ENCODE assay signal across 24 cellular contexts in genomic region chr4:58061967-58062366, GRCh38.
DNase-seq lines count a peak whose midpoint lies in the region; ATAC-seq and TF ChIP-seq lines count a peak whose summit lies in the region.
"Had no signal": no experiment of that assay in that cellular context is flagged by ENCODE, and none has a peak within 500 bp of the region (broad histone marks: within the 10 kb centered on the region; RNA-seq: fewer than 3 reads in every experiment).

No MANE protein-coding gene starts in this region.

- no peaks in the 10 kb centered on the region for H3K9me3 Mint-ChIP-seq in Caco-2 (ENCODE audit: unreplicated experiment)

- no peaks in the 10 kb centered on the region for H3K36me3 ChIP-seq in Caco-2 (ENCODE audit: control insufficient read depth, insufficient read depth, low read length)
- no peaks in the 10 kb centered on the region for H3K36me3 ChIP-seq in uterus
- H3K36me3 ChIP-seq: lower lobe of right lung had no signal

- H3K4me3 Mint-ChIP-seq in Caco-2 (ENCODE audit: unreplicated experiment): no peak overlapping the region
- H3K4me3 Mint-ChIP-seq: activated CD4-positive, alpha-beta T cell treated with anti-CD3 and anti-CD28 coated beads, Interleukin-2, amount 10 ng/mL, durations not matched to agents 7 days and 5 days; B cell; naive B cell had no signal

- ATAC-seq in GM21381 (IDR thresholded peaks at IDR 0.05; ENCODE audit: unreplicated experiment): no peak
- ATAC-seq: HCT116, lower lobe of right lung had no signal

- no peaks in the 10 kb centered on the region for H3K9me3 ChIP-seq in Caco-2
- H3K9me3 ChIP-seq in uterus: no peaks in the 10 kb centered on the region
- H3K9me3 ChIP-seq: lower lobe of right lung had no signal

- H3K4me3 ChIP-seq in Caco-2 (ENCODE audit: low read depth, low read length): no peak overlapping the region
- no peak overlapping the region for H3K4me3 ChIP-seq in uterus
- H3K4me3 ChIP-seq: lower lobe of right lung, SK-N-MC, skin epidermis had no signal

- TF ChIP-seq POLR2A in uterus (IDR thresholded peaks at IDR 0.05): no peak

- CTCF ChIA-PET in Caco-2 (lab: Charles Lee): no interaction called here

- no peaks in the 10 kb centered on the region for H3K27me3 Mint-ChIP-seq in Caco-2 (ENCODE audit: insufficient read depth, unreplicated experiment)
- H3K27me3 Mint-ChIP-seq: activated CD4-positive, alpha-beta T cell treated with anti-CD3 and anti-CD28 coated beads, Interleukin-2, amount 10 ng/mL, durations not matched to agents 7 days and 5 days; B cell; naive B cell had no signal

- H3K36me3 Mint-ChIP-seq in Caco-2 (ENCODE audit: insufficient read depth, unreplicated experiment): no peaks in the 10 kb centered on the region
- H3K36me3 Mint-ChIP-seq: naive B cell had no signal

- TF ChIP-seq EP300 in Ishikawa (IDR thresholded peaks at IDR 0.05; ENCODE audit: borderline replicate concordance): no peak

- no TSS peak for BruUV-seq in Caco-2 (replicated peaks; lab: Mats Ljungman, UMichigan)

- peak overlapping the region; percentile 25 for H3K27ac Mint-ChIP-seq in Caco-2 (ENCODE audit: unreplicated experiment)
- H3K27ac Mint-ChIP-seq: activated CD4-positive, alpha-beta T cell treated with anti-CD3 and anti-CD28 coated beads, Interleukin-2, amount 10 ng/mL, durations not matched to agents 7 days and 5 days; B cell had no signal

- intact Hi-C loops in Caco-2 (cut with micrococcal nuclease; ENCODE audit: unreplicated experiment): loop anchor here (1.0 to 5.0 kb wide), 3 partner anchors 620 to 900 kb away; no protein-coding TSS in a partner anchor
- intact Hi-C loops in uterus (cut with DNase I; ENCODE audit: low total_unique reads): no loop called here

- DNase-seq in Caco-2 (no peak), SK-MEL-5 (ENCODE audit: low read depth, low spot score) (peak; percentile 6), iPS-NIHi7 (ENCODE audit: extremely low spot score) (peak; percentile 41), GM13977 (ENCODE audit: low spot score) (no peak), uterus (no peak)
- DNase-seq: activated CD4-positive, alpha-beta T cell treated with anti-CD3 and anti-CD28 coated beads, Interleukin-2, amount 10 ng/mL, durations not matched to agents 7 days and 5 days; activated CD8-positive, alpha-beta memory T cell treated with anti-CD3 and anti-CD28 coated beads, Interleukin-2, amount 50 U/mL, for 48 hours; activated gamma-delta T cell; amniotic stem cell; caudate nucleus; DMS153; effector memory CD4-positive, alpha-beta T cell; lower lobe of right lung; naive B cell; NCI-H510A treated with DMSO at 0.1 percent for 48 hours; stimulated activated CD4-positive, alpha-beta T cell treated with anti-CD3 and anti-CD28 coated beads, Interleukin-4, amount 100 ng/mL, for 4 hours; stimulated activated CD8-positive, alpha-beta memory T cell treated with anti-CD3 and anti-CD28 coated beads, Interleukin-4, amount 100 ng/mL, for 48 hours had no signal

- in situ Hi-C loops in SK-MEL-5 (cut with HindIII; ENCODE audit: low pct_unique_long_range_greater_than_20kb, low sequenced_read_pairs): no loop called here
- in situ Hi-C loops in GM13977 (cut with MboI; ENCODE audit: low pct_unique_long_range_greater_than_20kb, low sequenced_read_pairs, unreplicated experiment): no loop called here

- no peaks in the 10 kb centered on the region for H3K27me3 ChIP-seq in Caco-2 (replicated peaks; ENCODE audit: control insufficient read depth, insufficient read depth, low read length)
- no peaks in the 10 kb centered on the region for H3K27me3 ChIP-seq in uterus

- H3K4me1 ChIP-seq in Caco-2: no peaks in the 10 kb centered on the region
- H3K4me1 ChIP-seq in uterus: no peaks in the 10 kb centered on the region
- H3K4me1 ChIP-seq: lower lobe of right lung, parathyroid adenoma had no signal

- H3K4me1 Mint-ChIP-seq in Caco-2 (ENCODE audit: low read depth, unreplicated experiment): no peaks in the 10 kb centered on the region
- H3K4me1 Mint-ChIP-seq: activated CD4-positive, alpha-beta T cell treated with anti-CD3 and anti-CD28 coated beads, Interleukin-2, amount 10 ng/mL, durations not matched to agents 7 days and 5 days; B cell; naive B cell had no signal

- POLR2A ChIA-PET in Caco-2 (lab: Charles Lee): no interaction called here

- H3K27ac ChIP-seq in uterus: no peak overlapping the region
- H3K27ac ChIP-seq: lower lobe of right lung, parathyroid adenoma, SK-N-MC, skin epidermis had no signal

- TF ChIP-seq RAD21 in Ishikawa (IDR thresholded peaks at IDR 0.05; ENCODE audit: low read depth): peak; percentile 31; the same call in 1 of the 2 replicates

- no peak for TF ChIP-seq CTCF in Caco-2 (IDR thresholded peaks at IDR 0.05; ENCODE audit: insufficient read depth in 1 of 2, low read depth in 1 of 2, low read length in 1 of 2, severe bottlenecking in 1 of 2, unreplicated experiment in 1 of 2)
- TF ChIP-seq CTCF in GM13977 (IDR thresholded peaks at IDR 0.05; ENCODE audit: extremely low read depth, insufficient read depth, missing control alignments): no peak
- no peak for TF ChIP-seq CTCF in uterus (IDR thresholded peaks at IDR 0.05)

TF ChIP-seq in Ishikawa, 13 proteins besides CTCF, POLR2A, EP300 and RAD21:
- TF ChIP-seq FOXM1 (IDR thresholded peaks at IDR 0.05; ENCODE audit: borderline replicate concordance, low read depth): no peak
- TF ChIP-seq TAF1 (IDR thresholded peaks at IDR 0.05; ENCODE audit: low read depth): no peak
- TF ChIP-seq, protein P1, sequence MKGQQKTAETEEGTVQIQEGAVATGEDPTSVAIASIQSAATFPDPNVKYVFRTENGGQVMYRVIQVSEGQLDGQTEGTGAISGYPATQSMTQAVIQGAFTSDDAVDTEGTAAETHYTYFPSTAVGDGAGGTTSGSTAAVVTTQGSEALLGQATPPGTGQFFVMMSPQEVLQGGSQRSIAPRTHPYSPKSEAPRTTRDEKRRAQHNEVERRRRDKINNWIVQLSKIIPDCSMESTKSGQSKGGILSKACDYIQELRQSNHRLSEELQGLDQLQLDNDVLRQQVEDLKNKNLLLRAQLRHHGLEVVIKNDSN (IDR thresholded peaks at IDR 0.05): no peak
- no peak for TF ChIP-seq TCF12 (IDR thresholded peaks at IDR 0.05; ENCODE audit: low read depth)
- no peak for TF ChIP-seq CEBPB (IDR thresholded peaks at IDR 0.05)
- TF ChIP-seq MAX (IDR thresholded peaks at IDR 0.05): no peak

Comparison
In these comparisons a context has a peak if more than half of its experiments do, and no peak if none do; other contexts are left out.
1. DNase-seq: peak in SK-MEL-5 (single experiment) and iPS-NIHi7 (single experiment); none in Caco-2 (0 of 2), GM13977 (single experiment) and uterus (0 of 2).